Comparison of ENCODE assay signal across 30 cellular contexts in the genomic region with DNA sequence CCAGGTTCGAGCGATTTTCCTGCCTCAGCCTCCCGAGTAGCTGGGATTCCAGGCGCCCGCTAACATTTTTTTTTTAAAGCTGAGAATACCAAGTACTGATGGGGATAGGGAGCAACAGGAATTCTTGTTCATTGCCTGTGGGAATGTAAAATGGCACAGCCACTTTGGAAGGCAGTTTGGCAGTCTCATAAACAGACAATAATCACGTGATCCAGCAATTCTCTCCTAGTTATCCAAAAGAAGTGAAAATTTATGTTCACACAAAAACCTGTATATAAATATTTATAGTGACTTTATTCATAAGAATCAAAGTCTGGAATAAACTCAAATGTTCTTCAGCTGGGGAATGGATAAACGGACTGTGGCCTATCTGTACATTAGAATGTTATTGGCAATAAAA.
"Had no signal": no experiment of that assay in that cellular context is flagged by ENCODE, and none has a peak within 500 bp of the region (broad histone marks: within the 10 kb centered on the region; RNA-seq: fewer than 3 reads in every experiment).

No MANE protein-coding gene starts in this region.

- H3K4me3 ChIP-seq: ascending aorta, cardiac muscle cell had no signal

- H3K27ac ChIP-seq: ascending aorta, cardiac muscle cell, VCaP had no signal

- ATAC-seq: activated CD8-positive, alpha-beta T cell treated with anti-CD3 and anti-CD28 coated beads for 36 hours; activated naive CD8-positive, alpha-beta T cell treated with anti-CD3 and anti-CD28 coated beads, Interleukin-2, amount 50 U/mL, for 24 hours; activated T-cell treated with anti-CD3 and anti-CD28 coated beads, Interleukin-2, amount 50 U/mL, for 4 hours; activated T-cell treated with anti-CD3 and anti-CD28 coated beads, Interleukin-2, amount 50 U/mL, for 72 hours had no signal

- FAIRE-seq: bronchial epithelial cell, TTC549 had no signal

- DNase-seq: activated B cell treated with CpG ODN at 0.5 μM for 24 hours; activated CD4-positive, alpha-beta memory T cell treated with anti-CD3 and anti-CD28 coated beads for 36 hours; activated CD4-positive, alpha-beta T cell treated with anti-CD3 and anti-CD28 coated beads for 4 hours; activated CD4-positive, alpha-beta T cell treated with anti-CD3 and anti-CD28 coated beads, Interleukin-2, amount 10 ng/mL, durations not matched to agents 24 days and 14 days; activated CD4-positive, alpha-beta T cell treated with anti-CD3 and anti-CD28 coated beads, Interleukin-2, amount 50 U/mL, for 1 hour; activated CD4-positive, alpha-beta T cell treated with anti-CD3 and anti-CD28 coated beads, Interleukin-2, amount 50 U/mL, for 4 hours; activated CD4-positive, CD25-positive, alpha-beta regulatory T cell treated with anti-CD3 and anti-CD28 coated beads, Interleukin-2, amount 50 U/mL, for 72 hours; activated CD8-positive, alpha-beta memory T cell treated with anti-CD3 and anti-CD28 coated beads, Interleukin-2, amount 50 U/mL, for 4 hours; activated CD8-positive, alpha-beta T cell treated with anti-CD3 and anti-CD28 coated beads for 36 hours; activated effector memory CD4-positive, alpha-beta T cell treated with Interleukin-2 at 50 U/mL for 16 hours; activated gamma-delta T cell; activated naive CD4-positive, alpha-beta T cell treated with anti-CD3 and anti-CD28 coated beads, Interleukin-2, amount 10 ng/mL, durations not matched to agents 7 days and 5 days; activated naive CD4-positive, alpha-beta T cell treated with Interleukin-2 at 50 U/mL for 16 hours; activated naive CD8-positive, alpha-beta T cell treated with anti-CD3 and anti-CD28 coated beads, Interleukin-2, amount 10 ng/mL, durations not matched to agents 7 days and 5 days; activated naive CD8-positive, alpha-beta T cell treated with anti-CD3 and anti-CD28 coated beads, Interleukin-2, amount 50 U/mL, for 24 hours; activated T-cell treated with anti-CD3 and anti-CD28 coated beads for 4 hours; activated T-cell treated with anti-CD3 and anti-CD28 coated beads, Interleukin-2, amount 50 U/mL, for 1 hour; activated T-cell treated with anti-CD3 and anti-CD28 coated beads, Interleukin-2, amount 50 U/mL, for 4 hours; activated T-cell treated with anti-CD3 and anti-CD28 coated beads, Interleukin-2, amount 50 U/mL, for 72 hours; amygdala; anterior cingulate cortex; caudate nucleus; T-helper 1 cell; T-helper 2 cell; T-helper 9 cell had no signal

- H3K9me3 ChIP-seq: ascending aorta had no signal

- H3K36me3 ChIP-seq: ascending aorta, cardiac muscle cell had no signal

- H3K27me3 ChIP-seq: ascending aorta, cardiac muscle cell had no signal
